Comparison of ENCODE assay signal across 1 cellular context in the genomic region with DNA sequence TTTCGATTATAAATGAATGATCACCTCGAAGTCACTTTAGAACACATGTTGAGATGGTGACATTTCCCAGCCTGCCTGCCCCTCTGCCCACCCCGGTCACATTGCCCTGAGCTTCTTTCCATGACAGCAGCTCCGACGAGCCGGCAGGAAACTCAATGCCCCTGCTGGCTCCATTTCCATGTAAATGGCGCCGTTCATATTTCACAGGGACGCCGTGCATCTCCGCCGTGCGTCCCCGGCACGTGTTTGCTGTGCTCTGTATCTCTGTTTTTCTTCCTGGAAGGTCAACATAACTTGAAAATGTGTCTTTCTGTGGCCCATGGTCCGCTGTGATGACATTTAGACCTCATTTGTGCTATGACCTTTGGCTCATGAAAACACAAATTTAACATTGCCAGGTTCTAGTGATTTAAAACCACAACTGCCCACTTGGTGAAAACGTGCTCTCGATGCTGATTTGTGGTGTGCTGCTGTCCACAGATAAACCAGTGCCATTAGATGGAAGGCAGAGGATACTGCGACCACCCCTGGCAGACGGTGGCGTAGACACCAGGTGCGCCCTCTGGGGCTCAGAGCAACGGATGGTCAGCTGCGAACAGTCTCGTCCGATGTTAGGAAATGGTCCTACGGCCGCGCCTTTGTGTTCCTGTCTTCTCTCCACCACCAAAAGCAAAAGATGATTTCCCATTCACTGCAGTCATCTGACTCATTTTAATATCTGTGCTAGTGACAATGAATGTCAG.
TF ChIP-seq lines count a peak whose summit lies in the region.

No MANE protein-coding gene starts in this region.

TF ChIP-seq in K562, 482 proteins besides CTCF, POLR2A, EP300 and RAD21:
- TF ChIP-seq HLTF (IDR thresholded peaks at IDR 0.05) (no peak), ETV5 (CRISPR knock-in tag; IDR thresholded peaks at IDR 0.05; ENCODE audit: low read depth) (no peak), ATF6 (CRISPR knock-in tag; IDR thresholded peaks at IDR 0.05) (no peak), SRSF9 (IDR thresholded peaks at IDR 0.05; ENCODE audit: borderline replicate concordance, low read depth, low read length) (no peak), HMGN3 (IDR thresholded peaks at IDR 0.05; ENCODE audit: borderline replicate concordance, extremely low read depth, insufficient read length, low read depth, low read length) (no peak), CTBP1 (IDR thresholded peaks at IDR 0.05; ENCODE audit: borderline replicate concordance) (no peak)
